ENCODE assay signal across 1 cellular context in genomic region chr1:109426278-109427170, GRCh38.
TF ChIP-seq lines count a peak whose summit lies in the region.

TSS of gene PSMA5 (minus strand) at chr1:109426448. CDS start at chr1:109426330, 118 bp downstream.

TF ChIP-seq in HepG2, 621 proteins besides CTCF, POLR2A, EP300 and RAD21 (continued from another document and continues in another):
- TF ChIP-seq IKZF5 (CRISPR knock-in tag; IDR thresholded peaks at IDR 0.05), result peak; percentile 57; the same call in 1 of the 2 replicates
- peak; percentile 63 for TF ChIP-seq ETV5 (CRISPR knock-in tag; IDR thresholded peaks at IDR 0.05; ENCODE audit: borderline replicate concordance)
- peak; percentile 80; the same call in 1 of the 2 replicates for TF ChIP-seq AKAP8 (CRISPR knock-in tag; IDR thresholded peaks at IDR 0.05)
- TF ChIP-seq TP53 (CRISPR knock-in tag; conservative IDR thresholded peaks at IDR 0.05), result no peak
- no peak for TF ChIP-seq ZNF326 (CRISPR knock-in tag; IDR thresholded peaks at IDR 0.05; ENCODE audit: borderline replicate concordance)
- TF ChIP-seq, protein P1, sequence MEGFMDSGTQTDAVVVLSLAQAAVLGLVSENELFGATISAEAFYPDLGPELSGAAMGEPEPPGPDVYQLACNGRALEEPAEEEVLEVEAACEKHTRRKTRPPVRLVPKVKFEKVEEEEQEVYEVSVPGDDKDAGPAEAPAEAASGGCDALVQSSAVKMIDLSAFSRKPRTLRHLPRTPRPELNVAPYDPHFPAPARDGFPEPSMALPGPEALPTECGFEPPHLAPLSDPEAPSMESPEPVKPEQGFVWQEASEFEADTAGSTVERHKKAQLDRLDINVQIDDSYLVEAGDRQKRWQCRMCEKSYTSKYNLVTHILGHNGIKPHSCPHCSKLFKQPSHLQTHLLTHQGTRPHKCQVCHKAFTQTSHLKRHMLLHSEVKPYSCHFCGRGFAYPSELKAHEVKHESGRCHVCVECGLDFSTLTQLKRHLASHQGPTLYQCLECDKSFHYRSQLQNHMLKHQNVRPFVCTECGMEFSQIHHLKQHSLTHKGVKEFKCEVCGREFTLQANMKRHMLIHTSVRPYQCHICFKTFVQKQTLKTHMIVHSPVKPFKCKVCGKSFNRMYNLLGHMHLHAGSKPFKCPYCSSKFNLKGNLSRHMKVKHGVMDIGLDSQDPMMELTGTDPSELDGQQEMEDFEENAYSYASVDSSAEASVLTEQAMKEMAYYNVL (CRISPR knock-in tag; IDR thresholded peaks at IDR 0.05; ENCODE audit: borderline replicate concordance), result no peak
- TF ChIP-seq MATR3 (CRISPR knock-in tag; IDR thresholded peaks at IDR 0.05), result no peak
- TF ChIP-seq, protein P2, sequence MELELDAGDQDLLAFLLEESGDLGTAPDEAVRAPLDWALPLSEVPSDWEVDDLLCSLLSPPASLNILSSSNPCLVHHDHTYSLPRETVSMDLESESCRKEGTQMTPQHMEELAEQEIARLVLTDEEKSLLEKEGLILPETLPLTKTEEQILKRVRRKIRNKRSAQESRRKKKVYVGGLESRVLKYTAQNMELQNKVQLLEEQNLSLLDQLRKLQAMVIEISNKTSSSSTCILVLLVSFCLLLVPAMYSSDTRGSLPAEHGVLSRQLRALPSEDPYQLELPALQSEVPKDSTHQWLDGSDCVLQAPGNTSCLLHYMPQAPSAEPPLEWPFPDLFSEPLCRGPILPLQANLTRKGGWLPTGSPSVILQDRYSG (CRISPR knock-in tag; IDR thresholded peaks at IDR 0.05), result peak; percentile 9; the same call in 1 of the 2 replicates
- peak; percentile 45; the same call in 1 of the 2 replicates for TF ChIP-seq ZNF691 (CRISPR knock-in tag; IDR thresholded peaks at IDR 0.05; ENCODE audit: borderline replicate concordance, low read depth)
- peak; percentile 24; the same call in 1 of the 2 replicates for TF ChIP-seq ZNF235 (CRISPR knock-in tag; IDR thresholded peaks at IDR 0.05; ENCODE audit: borderline replicate concordance)
- TF ChIP-seq ZNF296 (CRISPR knock-in tag; conservative IDR thresholded peaks at IDR 0.05), result no peak
- TF ChIP-seq, protein P3, sequence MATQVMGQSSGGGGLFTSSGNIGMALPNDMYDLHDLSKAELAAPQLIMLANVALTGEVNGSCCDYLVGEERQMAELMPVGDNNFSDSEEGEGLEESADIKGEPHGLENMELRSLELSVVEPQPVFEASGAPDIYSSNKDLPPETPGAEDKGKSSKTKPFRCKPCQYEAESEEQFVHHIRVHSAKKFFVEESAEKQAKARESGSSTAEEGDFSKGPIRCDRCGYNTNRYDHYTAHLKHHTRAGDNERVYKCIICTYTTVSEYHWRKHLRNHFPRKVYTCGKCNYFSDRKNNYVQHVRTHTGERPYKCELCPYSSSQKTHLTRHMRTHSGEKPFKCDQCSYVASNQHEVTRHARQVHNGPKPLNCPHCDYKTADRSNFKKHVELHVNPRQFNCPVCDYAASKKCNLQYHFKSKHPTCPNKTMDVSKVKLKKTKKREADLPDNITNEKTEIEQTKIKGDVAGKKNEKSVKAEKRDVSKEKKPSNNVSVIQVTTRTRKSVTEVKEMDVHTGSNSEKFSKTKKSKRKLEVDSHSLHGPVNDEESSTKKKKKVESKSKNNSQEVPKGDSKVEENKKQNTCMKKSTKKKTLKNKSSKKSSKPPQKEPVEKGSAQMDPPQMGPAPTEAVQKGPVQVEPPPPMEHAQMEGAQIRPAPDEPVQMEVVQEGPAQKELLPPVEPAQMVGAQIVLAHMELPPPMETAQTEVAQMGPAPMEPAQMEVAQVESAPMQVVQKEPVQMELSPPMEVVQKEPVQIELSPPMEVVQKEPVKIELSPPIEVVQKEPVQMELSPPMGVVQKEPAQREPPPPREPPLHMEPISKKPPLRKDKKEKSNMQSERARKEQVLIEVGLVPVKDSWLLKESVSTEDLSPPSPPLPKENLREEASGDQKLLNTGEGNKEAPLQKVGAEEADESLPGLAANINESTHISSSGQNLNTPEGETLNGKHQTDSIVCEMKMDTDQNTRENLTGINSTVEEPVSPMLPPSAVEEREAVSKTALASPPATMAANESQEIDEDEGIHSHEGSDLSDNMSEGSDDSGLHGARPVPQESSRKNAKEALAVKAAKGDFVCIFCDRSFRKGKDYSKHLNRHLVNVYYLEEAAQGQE (IDR thresholded peaks at IDR 0.05; ENCODE audit: borderline replicate concordance in 1 of 2, low read depth in 1 of 2, low read length in 2 of 2), result peak in 1 of 2 experiments; percentile 30; a peak in 1 of 4 replicates
- peak; percentile 80 for TF ChIP-seq CREM (IDR thresholded peaks at IDR 0.05)
- no peak for TF ChIP-seq CREM (CRISPR knock-in tag; IDR thresholded peaks at IDR 0.05)
- TF ChIP-seq SAP130 (CRISPR knock-in tag; IDR thresholded peaks at IDR 0.05; ENCODE audit: low read depth), result peak; percentile 87
- peak; percentile 92 for TF ChIP-seq POLR2G (IDR thresholded peaks at IDR 0.05; ENCODE audit: low read depth, low read length)
- peak; percentile 48 for TF ChIP-seq ZNF407 (CRISPR knock-in tag; IDR thresholded peaks at IDR 0.05; ENCODE audit: not compliant biosample characterization)
- TF ChIP-seq ZNF782 (CRISPR knock-in tag; IDR thresholded peaks at IDR 0.05; ENCODE audit: borderline replicate concordance), result 0 out of 2 replicates have a peak, but pooled peaks have one; percentile 9
- TF ChIP-seq CREBL2 (CRISPR knock-in tag; IDR thresholded peaks at IDR 0.05; ENCODE audit: borderline replicate concordance), result peak; percentile 3; the same call in 1 of the 2 replicates
- TF ChIP-seq, protein P4, sequence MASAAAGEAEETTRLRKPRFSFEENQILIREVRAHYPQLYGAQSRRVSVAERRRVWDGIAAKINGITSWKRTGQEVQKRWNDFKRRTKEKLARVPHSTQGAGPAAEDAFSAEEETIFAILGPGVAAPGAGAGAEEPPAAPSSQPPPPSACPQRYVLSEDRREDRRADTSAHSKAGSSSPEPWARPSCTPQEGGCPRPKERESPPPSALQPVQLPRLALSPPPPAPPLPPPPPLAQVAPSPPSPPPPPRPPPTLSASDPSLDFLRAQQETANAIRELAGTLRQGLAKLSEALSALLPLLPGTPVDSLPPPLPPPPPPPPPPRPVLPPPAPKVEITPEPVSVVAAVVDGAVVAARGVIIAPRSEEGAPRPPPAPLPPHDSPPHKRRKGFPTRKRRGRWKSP (CRISPR knock-in tag; IDR thresholded peaks at IDR 0.05), result peak; percentile 60; the same call in 1 of the 2 replicates
- TF ChIP-seq KDM3A (CRISPR knock-in tag; IDR thresholded peaks at IDR 0.05; ENCODE audit: low read depth), result peak; percentile 72; the same call in 1 of the 2 replicates
- TF ChIP-seq, protein P5, sequence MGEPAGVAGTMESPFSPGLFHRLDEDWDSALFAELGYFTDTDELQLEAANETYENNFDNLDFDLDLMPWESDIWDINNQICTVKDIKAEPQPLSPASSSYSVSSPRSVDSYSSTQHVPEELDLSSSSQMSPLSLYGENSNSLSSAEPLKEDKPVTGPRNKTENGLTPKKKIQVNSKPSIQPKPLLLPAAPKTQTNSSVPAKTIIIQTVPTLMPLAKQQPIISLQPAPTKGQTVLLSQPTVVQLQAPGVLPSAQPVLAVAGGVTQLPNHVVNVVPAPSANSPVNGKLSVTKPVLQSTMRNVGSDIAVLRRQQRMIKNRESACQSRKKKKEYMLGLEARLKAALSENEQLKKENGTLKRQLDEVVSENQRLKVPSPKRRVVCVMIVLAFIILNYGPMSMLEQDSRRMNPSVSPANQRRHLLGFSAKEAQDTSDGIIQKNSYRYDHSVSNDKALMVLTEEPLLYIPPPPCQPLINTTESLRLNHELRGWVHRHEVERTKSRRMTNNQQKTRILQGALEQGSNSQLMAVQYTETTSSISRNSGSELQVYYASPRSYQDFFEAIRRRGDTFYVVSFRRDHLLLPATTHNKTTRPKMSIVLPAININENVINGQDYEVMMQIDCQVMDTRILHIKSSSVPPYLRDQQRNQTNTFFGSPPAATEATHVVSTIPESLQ (CRISPR knock-in tag; conservative IDR thresholded peaks at IDR 0.05), result no peak
- no peak for TF ChIP-seq GRHL1 (CRISPR knock-in tag; conservative IDR thresholded peaks at IDR 0.05)
- no peak for TF ChIP-seq ARID3A (IDR thresholded peaks at IDR 0.05; ENCODE audit: low read depth, low read length)
- peak; percentile 47; the same call in 1 of the 2 replicates for TF ChIP-seq ZSCAN29 (CRISPR knock-in tag; conservative IDR thresholded peaks at IDR 0.05)
- TF ChIP-seq MIER3 (CRISPR knock-in tag; IDR thresholded peaks at IDR 0.05; ENCODE audit: borderline replicate concordance), result no peak
- TF ChIP-seq THYN1 (CRISPR knock-in tag; IDR thresholded peaks at IDR 0.05; ENCODE audit: borderline replicate concordance, low read depth), result no peak
- TF ChIP-seq NCOA2 (CRISPR knock-in tag; IDR thresholded peaks at IDR 0.05), result peak; percentile 45
